9 cellular contexts compared by ENCODE assay signal in the genomic region with DNA sequence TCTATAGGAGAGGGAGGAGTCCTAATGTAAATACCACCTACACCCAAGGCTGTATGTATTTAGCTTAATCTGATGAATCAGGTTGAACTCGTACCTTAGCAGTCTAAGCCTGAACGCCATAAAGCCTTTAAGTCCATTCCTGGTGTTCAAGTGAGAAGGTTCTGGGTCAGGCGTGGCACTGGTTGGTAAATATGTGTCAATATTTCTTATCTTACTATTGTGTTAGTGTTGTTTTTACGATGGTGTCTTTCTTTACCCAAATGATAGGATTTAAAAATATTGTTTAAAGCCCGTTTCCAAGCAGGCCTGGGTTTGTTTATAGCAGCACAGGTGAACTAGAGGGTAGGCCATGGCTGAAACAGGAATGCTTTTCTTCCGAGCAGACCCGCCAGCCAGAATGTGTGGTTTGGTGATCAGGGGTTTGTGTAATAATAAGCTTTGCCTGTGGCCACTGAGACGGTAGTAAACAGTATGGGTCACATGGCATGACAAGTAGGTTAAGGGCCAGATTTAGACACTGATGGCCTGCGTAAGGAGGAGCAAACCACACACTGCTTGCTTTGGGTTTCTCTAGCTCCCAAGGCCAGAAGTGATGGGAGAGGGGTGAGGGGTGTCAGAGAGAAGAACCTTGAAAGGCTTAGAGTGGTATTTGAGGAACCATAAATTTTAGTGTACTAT. TPM values are rescaled to one million over a fixed set of nuclear protein-coding genes. Genes with fewer than 3 reads are reported as not detected.
A peak's percentile ranks its signal among the peaks of the same experiment; 100 is the strongest.
DNase-seq lines count a peak whose midpoint lies in the region; ATAC-seq and TF ChIP-seq lines count a peak whose summit lies in the region.
"Had no signal": no experiment of that assay in that cellular context is flagged by ENCODE, and none has a peak within 500 bp of the region (broad histone marks: within the 10 kb centered on the region; RNA-seq: fewer than 3 reads in every experiment).

No MANE protein-coding gene starts in this region.

- peak overlapping the region; percentile 33 for H3K9ac ChIP-seq in adipocyte (ENCODE audit: low read length)
- no peak overlapping the region for H3K9ac ChIP-seq in neuronal stem cell (ENCODE audit: low read depth, low read length, poor library complexity)

- no peak overlapping the region for H2AFZ ChIP-seq in neuronal stem cell (ENCODE audit: low read length)

- H3K9me3 ChIP-seq in adipocyte (ENCODE audit: control insufficient read depth, low read length) (no peaks in the 10 kb centered on the region), lower lobe of right lung (no peaks in the 10 kb centered on the region), prostate gland (no peaks in the 10 kb centered on the region), neuronal stem cell (replicated peaks in 1 of 2; ENCODE audit: control insufficient read depth in 2 of 2, insufficient read depth in 1 of 2, low read depth in 1 of 2, low read length in 2 of 2) (no peaks in the 10 kb centered on the region)

- no peak overlapping the region for H4K8ac ChIP-seq in neuronal stem cell (ENCODE audit: low read depth, low read length)

- H3K4me2 ChIP-seq in neuronal stem cell (ENCODE audit: insufficient read depth, low read length, poor library complexity, severe bottlenecking) = no peak overlapping the region

- H3K18ac ChIP-seq in neuronal stem cell (ENCODE audit: low read length) = no peak overlapping the region

- no peak for DNase-seq in Right ventricle myocardium superior
- no peak for DNase-seq in Right ventricle myocardium inferior (ENCODE audit: missing footprints)
- DNase-seq in adipocyte (ENCODE audit: low read depth) = no peak
- no peak for DNase-seq in lower lobe of right lung
- no peak for DNase-seq in prostate gland (ENCODE audit: low spot score)
- DNase-seq in neuronal stem cell (ENCODE audit: low spot score) = no peak
- DNase-seq: activated CD4-positive, alpha-beta T cell treated with anti-CD3 and anti-CD28 coated beads, Interleukin-2, amount 50 U/mL, for 4 hours had no signal

- peak overlapping the region; percentile 65 for H3K27ac ChIP-seq in lower lobe of right lung
- peak overlapping the region; percentile 65 for H3K27ac ChIP-seq in urinary bladder (ENCODE audit: low read depth)
- H3K27ac ChIP-seq in prostate gland = no peak overlapping the region
- no peak overlapping the region for H3K27ac ChIP-seq in neuronal stem cell (replicated peaks; ENCODE audit: low read length)

- TF ChIP-seq CTCF in lower lobe of right lung (IDR thresholded peaks at IDR 0.05) (no peak), prostate gland (IDR thresholded peaks at IDR 0.05) (no peak)

- no peak overlapping the region for H2BK120ac ChIP-seq in neuronal stem cell (ENCODE audit: low read depth, low read length)

- H2BK12ac ChIP-seq in neuronal stem cell (ENCODE audit: low read length) = no peak overlapping the region

- no peak overlapping the region for H3K4ac ChIP-seq in neuronal stem cell (ENCODE audit: low read length)

- H3K14ac ChIP-seq in neuronal stem cell (ENCODE audit: low read length) = no peak overlapping the region

- H3K4me3 ChIP-seq in adipocyte (ENCODE audit: low read length) = no peak overlapping the region
- H3K4me3 ChIP-seq in lower lobe of right lung = no peak overlapping the region
- no peak overlapping the region for H3K4me3 ChIP-seq in urinary bladder (ENCODE audit: low read depth, low read length)
- no peak overlapping the region for H3K4me3 ChIP-seq in prostate gland
- no peak overlapping the region for H3K4me3 ChIP-seq in neuronal stem cell (ENCODE audit: low read length in 2 of 2)

- ATAC-seq in Right ventricle myocardium superior (ENCODE audit: poor library complexity) (peak; percentile 21), Right ventricle myocardium inferior (no peak), lower lobe of right lung (peak; percentile 44 to 65), HG02571 (IDR thresholded peaks at IDR 0.05; ENCODE audit: unreplicated experiment) (no peak)

- no peaks in the 10 kb centered on the region for H3K27me3 ChIP-seq in adipocyte (replicated peaks; ENCODE audit: control insufficient read depth, insufficient read depth, low read length)
- no peaks in the 10 kb centered on the region for H3K27me3 ChIP-seq in lower lobe of right lung (ENCODE audit: low read depth)
- H3K27me3 ChIP-seq in prostate gland (replicated peaks; ENCODE audit: insufficient read depth) = no peaks in the 10 kb centered on the region
- no peaks in the 10 kb centered on the region for H3K27me3 ChIP-seq in neuronal stem cell (ENCODE audit: control insufficient read depth in 3 of 3, insufficient read depth in 3 of 3, low read depth in 1 of 3, low read length in 3 of 3)

- H4K91ac ChIP-seq in neuronal stem cell (ENCODE audit: low read depth, low read length, poor library complexity) = no peak overlapping the region

- H3K4me1 ChIP-seq in adipocyte (ENCODE audit: control insufficient read depth, insufficient read depth, low read length) = peaks cover 32% of the 10 kb centered on the region
- H3K4me1 ChIP-seq in lower lobe of right lung = peaks cover 36% of the 10 kb centered on the region
- peaks cover 2% of the 10 kb centered on the region for H3K4me1 ChIP-seq in urinary bladder (ENCODE audit: insufficient read depth)
- peaks cover 5% of the 10 kb centered on the region for H3K4me1 ChIP-seq in prostate gland (replicated peaks)
- H3K4me1 ChIP-seq in neuronal stem cell (ENCODE audit: control insufficient read depth in 2 of 2, insufficient read depth in 1 of 2, low read depth in 1 of 2, low read length in 2 of 2) = peaks cover 5 to 14% of the 10 kb centered on the region in 2 donors

- no peak overlapping the region for H3K23ac ChIP-seq in neuronal stem cell (ENCODE audit: low read depth, low read length, poor library complexity)

- no peak overlapping the region for H2AK5ac ChIP-seq in neuronal stem cell (ENCODE audit: low read depth, low read length)

- WGBS in urinary bladder = 63% methylated on average over 9 of the region's 9 CpGs
- 73% methylated on average over 9 of the region's 9 CpGs for WGBS in prostate gland
- no CpG with 5 or more reads among the region's 9 CpGs for WGBS in neuronal stem cell (ENCODE audit: extremely low coverage in 2 of 2, insufficient read length in 2 of 2, insufficient replicate concordance in 1 of 2), 2 donors

- H2BK15ac ChIP-seq in neuronal stem cell (ENCODE audit: low read length) = no peak overlapping the region

- TF ChIP-seq POLR2A in prostate gland (IDR thresholded peaks at IDR 0.05) = no peak

- H3K36me3 ChIP-seq in adipocyte (ENCODE audit: control insufficient read depth, insufficient read depth, low read length, severe bottlenecking) = no peaks in the 10 kb centered on the region
- H3K36me3 ChIP-seq in lower lobe of right lung = no peaks in the 10 kb centered on the region
- H3K36me3 ChIP-seq in urinary bladder (ENCODE audit: insufficient read depth) = no peaks in the 10 kb centered on the region
- H3K36me3 ChIP-seq in prostate gland = no peaks in the 10 kb centered on the region
- peaks cover 0 to 3% of the 10 kb centered on the region in 2 donors for H3K36me3 ChIP-seq in neuronal stem cell (replicated peaks in 1 of 2; ENCODE audit: control insufficient read depth in 2 of 2, insufficient read depth in 2 of 2, low read length in 2 of 2)

- no peak overlapping the region for H2BK5ac ChIP-seq in neuronal stem cell (ENCODE audit: low read length)

- intact Hi-C loops in Right ventricle myocardium superior (cut with DNase I) = no loop called here
- intact Hi-C loops in Right ventricle myocardium inferior (cut with DNase I) = no loop called here
- intact Hi-C loops in lower lobe of right lung (cut with DNase I) = no loop called here
- intact Hi-C loops in prostate gland (cut with DNase I) = no loop called here

- H3K79me1 ChIP-seq in neuronal stem cell (ENCODE audit: low read depth, low read length) = no peaks in the 10 kb centered on the region

RNA-seq across cellular contexts. Expression of a gene that starts 3.3 kb away (rescaled TPM):
- total RNA-seq in Right ventricle myocardium superior (38.0 TPM), Right ventricle myocardium inferior (50.3 TPM), lower lobe of right lung (89.5 TPM), urinary bladder (24.9 TPM), prostate gland (100 to 1,000 TPM in 1 of 2 donors, 10 to 100 TPM in 1; 63.5 to 128 TPM)
- polyA plus RNA-seq in urinary bladder = 45.8 TPM
- 63.4 TPM for polyA plus RNA-seq in neuronal stem cell (2013, experiment 1 of 2)
- 59.4 TPM for polyA plus RNA-seq in neuronal stem cell (2013, experiment 2 of 2)

RNA-seq across cellular contexts. Expression of a gene that starts 54.3 kb away (rescaled TPM):
- total RNA-seq in Right ventricle myocardium superior (53.1 TPM), Right ventricle myocardium inferior (59.0 TPM), lower lobe of right lung (181 TPM), urinary bladder (63.1 TPM), prostate gland (10 to 100 TPM; 88.3 to 95.7 TPM)
- 93.9 TPM for polyA plus RNA-seq in urinary bladder
- 72.0 TPM for polyA plus RNA-seq in neuronal stem cell (2013, experiment 1 of 2)
- 76.5 TPM for polyA plus RNA-seq in neuronal stem cell (2013, experiment 2 of 2)

RNA-seq across cellular contexts. Expression of a gene that starts 55.6 kb away (rescaled TPM):
- total RNA-seq in Right ventricle myocardium superior (33.3 TPM), Right ventricle myocardium inferior (39.1 TPM), lower lobe of right lung (68.8 TPM), urinary bladder (11.1 TPM), prostate gland (10 to 100 TPM; 16.0 to 35.8 TPM)
- polyA plus RNA-seq in urinary bladder = 29.1 TPM
- 7.5 TPM for polyA plus RNA-seq in neuronal stem cell (2013, experiment 1 of 2)
- polyA plus RNA-seq in neuronal stem cell (2013, experiment 2 of 2) = 7.9 TPM

RNA-seq across cellular contexts. Expression of a gene that starts 56.6 kb away (rescaled TPM):
- total RNA-seq in Right ventricle myocardium superior (5.6 TPM), Right ventricle myocardium inferior (6.1 TPM), lower lobe of right lung (20.4 TPM), urinary bladder (10.9 TPM), prostate gland (10 to 100 TPM; 45.9 to 56.2 TPM)
- polyA plus RNA-seq in urinary bladder = 20.4 TPM
- polyA plus RNA-seq in neuronal stem cell (2013, experiment 1 of 2) = 21.2 TPM
- 24.0 TPM for polyA plus RNA-seq in neuronal stem cell (2013, experiment 2 of 2)

Comparison
In these comparisons a context has a peak if more than half of its experiments do, and no peak if none do; other contexts are left out.
1. ATAC-seq: peak in Right ventricle myocardium superior (single experiment) and lower lobe of right lung (2 of 2); none in Right ventricle myocardium inferior (single experiment) and HG02571 (single experiment).
2. H3K27ac ChIP-seq: peak in lower lobe of right lung (single experiment) and urinary bladder (single experiment); none in prostate gland (0 of 2) and neuronal stem cell (single experiment).